8 cellular contexts compared by ENCODE assay signal in the genomic region with DNA sequence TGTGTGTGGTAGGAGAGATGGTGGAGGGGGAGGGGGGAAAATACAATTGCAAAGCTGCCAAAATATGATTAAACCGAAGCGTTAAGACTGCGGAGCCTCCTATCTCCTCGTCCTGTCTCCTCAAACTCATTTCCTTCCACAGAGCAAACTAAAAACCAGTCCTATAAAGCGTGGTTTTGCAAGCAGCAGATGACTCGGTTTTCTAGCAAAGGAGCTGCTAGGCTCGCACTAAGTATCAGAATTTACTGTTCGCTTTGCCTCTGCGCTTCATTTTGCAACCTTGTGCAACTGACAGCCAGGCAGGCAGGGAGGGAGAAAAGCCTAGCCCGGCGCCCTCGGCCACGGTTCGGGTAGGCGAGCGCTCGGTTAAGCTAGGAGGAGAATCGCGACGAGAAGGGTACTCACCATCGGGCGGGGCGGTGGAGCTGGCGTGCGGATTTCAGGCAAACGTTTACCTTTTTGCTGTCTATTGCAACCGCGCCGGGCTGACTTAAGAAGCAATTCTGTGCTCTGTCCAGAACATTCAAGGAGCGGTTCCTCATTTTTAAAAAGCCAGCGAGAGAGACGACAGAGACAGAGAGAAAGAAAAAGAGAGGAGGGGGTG. TPM values are rescaled to one million over a fixed set of nuclear protein-coding genes. Genes with fewer than 3 reads are reported as not detected.
DNase-seq lines count a peak whose midpoint lies in the region; ATAC-seq lines count a peak whose summit lies in the region.

No MANE protein-coding gene starts in this region.

- DNase-seq in NCI-H524 treated with DMSO at 0.1 percent for 48 hours (lab: John Stamatoyannopoulos, UW): peak; percentile 21
- no peak for DNase-seq in globus pallidus (ENCODE audit: low spot score)
- no peak for DNase-seq in NK-92 (lab: John Stamatoyannopoulos, UW; ENCODE audit: unreplicated experiment)

- H3K36me3 ChIP-seq in ES-I3 (ENCODE audit: insufficient read depth, low read length) (no peaks in the 10 kb centered on the region), muscle layer of duodenum (ENCODE audit: control insufficient read depth in 1 of 2, insufficient read depth in 2 of 2, low read length in 2 of 2) (no peaks in the 10 kb centered on the region)

- peak overlapping the region; percentile 72 to 88 for H3K4me3 ChIP-seq in muscle layer of duodenum (ENCODE audit: low read depth in 1 of 2, low read length in 2 of 2)

- peaks cover 91% of the 10 kb centered on the region for H3K27me3 Mint-ChIP-seq in dendritic cell treated with granulocyte-macrophage colony-stimulating factor and Interleukin-4, amounts not matched to agents 40 ng/mL and 50 ng/mL, for 4 days

- no peak for ATAC-seq in esophagus mucosa
- no peak for ATAC-seq in GM21390 (IDR thresholded peaks at IDR 0.05; ENCODE audit: unreplicated experiment)

- H3K4me1 Mint-ChIP-seq in dendritic cell treated with granulocyte-macrophage colony-stimulating factor and Interleukin-4, amounts not matched to agents 40 ng/mL and 50 ng/mL, for 4 days (ENCODE audit: low read depth): peaks cover 22% of the 10 kb centered on the region

- H3K36me3 Mint-ChIP-seq in dendritic cell treated with granulocyte-macrophage colony-stimulating factor and Interleukin-4, amounts not matched to agents 40 ng/mL and 50 ng/mL, for 4 days (ENCODE audit: low read depth): no peaks in the 10 kb centered on the region

- peaks cover 11% of the 10 kb centered on the region for H3K27me3 ChIP-seq in muscle layer of duodenum (ENCODE audit: low read depth, low read length)

- intact Hi-C loops in dendritic cell treated with granulocyte-macrophage colony-stimulating factor and Interleukin-4, amounts not matched to agents 40 ng/mL and 50 ng/mL, for 4 days (cut with micrococcal nuclease): loop anchor here (10.0 kb wide), 2 partner anchors 908 to 1428 kb away; no protein-coding TSS in a partner anchor

- H3K27ac Mint-ChIP-seq in dendritic cell treated with granulocyte-macrophage colony-stimulating factor and Interleukin-4, amounts not matched to agents 40 ng/mL and 50 ng/mL, for 4 days: no peak overlapping the region

- H3K9me3 Mint-ChIP-seq in dendritic cell treated with granulocyte-macrophage colony-stimulating factor and Interleukin-4, amounts not matched to agents 40 ng/mL and 50 ng/mL, for 4 days: no peaks in the 10 kb centered on the region

- peak overlapping the region; percentile 90 for H3K27ac ChIP-seq in muscle layer of duodenum (ENCODE audit: low read length)

- H3K9me3 ChIP-seq in ES-I3 (ENCODE audit: control insufficient read depth, insufficient read depth, low read length) (no peaks in the 10 kb centered on the region), muscle layer of duodenum (ENCODE audit: control insufficient read depth in 1 of 2, low read length in 2 of 2) (no peaks in the 10 kb centered on the region)

- H3K4me1 ChIP-seq in ES-I3 (ENCODE audit: insufficient read depth, low read length): peaks cover 8% of the 10 kb centered on the region
- peaks cover 6 to 7% of the 10 kb centered on the region in 2 donors for H3K4me1 ChIP-seq in muscle layer of duodenum (ENCODE audit: control insufficient read depth in 1 of 2, insufficient read depth in 2 of 2, low read length in 2 of 2)

- peak overlapping the region; percentile 45; the same call in 1 of the 2 replicates for H3K9ac ChIP-seq in ES-I3 (ENCODE audit: low read depth, low read length)

- peak overlapping the region; percentile 61 for H3K4me3 Mint-ChIP-seq in dendritic cell treated with granulocyte-macrophage colony-stimulating factor and Interleukin-4, amounts not matched to agents 40 ng/mL and 50 ng/mL, for 4 days

RNA-seq across cellular contexts. Expression of gene NR2F2, which starts 3.8 kb away (rescaled TPM):
- total RNA-seq in esophagus mucosa: 6.9 TPM
